ENCODE assay signal across 9 cellular contexts in the genomic region with DNA sequence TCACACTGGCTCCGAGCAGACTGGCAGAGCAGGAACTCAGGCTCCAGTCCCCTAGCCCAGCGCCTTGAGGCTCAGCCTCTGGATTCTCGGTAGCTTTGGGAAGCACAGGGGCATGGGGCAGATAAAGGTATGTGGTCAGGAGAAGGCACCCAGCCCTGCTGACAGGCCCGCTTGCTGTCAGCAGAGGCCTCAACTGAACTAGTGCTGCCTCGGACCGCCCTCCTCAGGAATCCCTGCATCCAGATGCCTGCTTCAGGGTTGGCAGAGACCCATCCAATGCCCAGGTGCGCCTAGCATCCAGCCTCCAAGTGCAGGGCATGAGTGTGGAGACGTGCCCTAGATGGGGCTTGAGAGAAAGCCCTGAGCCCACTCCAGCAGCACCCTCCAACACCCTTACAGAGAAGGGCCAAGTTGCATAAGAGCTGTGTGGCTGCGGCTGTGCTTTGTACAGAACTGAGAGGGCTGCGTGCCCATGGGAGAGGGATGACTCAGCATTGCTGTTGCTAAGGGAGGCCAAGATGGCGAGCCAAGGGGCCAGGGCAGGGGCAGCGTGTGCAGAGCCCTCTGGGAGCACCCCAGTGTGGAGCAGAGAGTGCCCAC.
DNase-seq lines count a peak whose midpoint lies in the region; ATAC-seq, FAIRE-seq and TF ChIP-seq lines count a peak whose summit lies in the region.
"Had no signal": no experiment of that assay in that cellular context is flagged by ENCODE, and none has a peak within 500 bp of the region (broad histone marks: within the 10 kb centered on the region; RNA-seq: fewer than 3 reads in every experiment).

No MANE protein-coding gene starts in this region.

- CTCF ChIA-PET in HepG2 (lab: Yijun Ruan, JAX; ENCODE audit: low intra/inter-chr PET ratio, low total read pairs): no interaction called here

- ATAC-seq in Right ventricle myocardium inferior (peak; percentile 77), HepG2 (peak; percentile 18), HG02973 (IDR thresholded peaks at IDR 0.05; ENCODE audit: unreplicated experiment) (no peak)
- ATAC-seq: Panc1 had no signal

- in situ Hi-C loops in HepG2 (cut with HindIII; ENCODE audit: extremely low pct_ligation_motif_present, low pct_unique_long_range_greater_than_20kb): no loop called here

- H3K4me3 ChIP-seq in HepG2 (replicated peaks in 1 of 3; ENCODE audit: insufficient read depth in 1 of 3, low read depth in 2 of 3, low read length in 3 of 3) (no peak overlapping the region), uterus (no peak overlapping the region)

- no TSS peak for BruUV-seq in HepG2 (replicated peaks; lab: Mats Ljungman, UMichigan)

- H3K27me3 ChIP-seq in HepG2 (ENCODE audit: control insufficient read depth in 1 of 2, insufficient read depth in 2 of 2, low read length in 2 of 2) (no peaks in the 10 kb centered on the region), uterus (no peaks in the 10 kb centered on the region)

- peak overlapping the region; percentile 57; the same call in 1 of the 2 replicates for H3K4me2 ChIP-seq in HepG2 (ENCODE audit: low read depth, low read length)

- no peak for FAIRE-seq in HepG2 (lab: Jason Lieb, UNC)

- no peaks in the 10 kb centered on the region for H3K9me3 ChIP-seq in HepG2 (ENCODE audit: low read length)
- H3K9me3 ChIP-seq in uterus: no peaks in the 10 kb centered on the region

- H4K20me1 ChIP-seq in HepG2 (ENCODE audit: insufficient read depth, low read length): no peaks in the 10 kb centered on the region

- WGBS in HepG2 (ENCODE audit: low lambda C conversion rate): 90% methylated on average over 4 of the region's 12 CpGs

- no peak for TF ChIP-seq POLR2A in HepG2 (IDR thresholded peaks at IDR 0.05; ENCODE audit: insufficient read depth in 1 of 2, low read depth in 2 of 2, low read length in 2 of 2)
- TF ChIP-seq POLR2A in uterus (IDR thresholded peaks at IDR 0.05): no peak

- POLR2A ChIA-PET in HepG2 (lab: Yijun Ruan, JAX): interaction anchor here (1.0 to 1.5 kb wide), 4 partner anchors 14 to 34 kb away, joined by 3 to 13 read pairs (median 4); no protein-coding TSS in a partner anchor

- H3K79me2 ChIP-seq in HepG2 (ENCODE audit: insufficient read depth, low read length): no peaks in the 10 kb centered on the region

- H3K9ac ChIP-seq in HepG2 (ENCODE audit: insufficient read depth, low read depth, low read length): no peak overlapping the region

- H2AFZ ChIP-seq in HepG2 (ENCODE audit: low read length): no peak overlapping the region

- H3K36me3 ChIP-seq in HepG2 (replicated peaks in 1 of 2; ENCODE audit: control insufficient read depth in 1 of 2, insufficient read depth in 2 of 2, low read length in 2 of 2): no peaks in the 10 kb centered on the region
- H3K36me3 ChIP-seq in uterus: no peaks in the 10 kb centered on the region

- TF ChIP-seq CTCF in HepG2 (CRISPR knock-in tag; IDR thresholded peaks at IDR 0.05) (no peak), uterus (IDR thresholded peaks at IDR 0.05) (no peak)

- H3K27ac ChIP-seq in HepG2 (ENCODE audit: extremely low read length, insufficient read depth, low read length): peak overlapping the region; percentile 68
- H3K27ac ChIP-seq in uterus: no peak overlapping the region

- no peak for TF ChIP-seq RAD21 in HepG2 (CRISPR knock-in tag; IDR thresholded peaks at IDR 0.05)

- intact Hi-C loops in Right ventricle myocardium inferior (cut with DNase I): no loop called here
- intact Hi-C loops in cardiac septum (cut with DNase I): no loop called here
- intact Hi-C loops in HepG2 (cut with micrococcal nuclease; ENCODE audit: unreplicated experiment): no loop called here
- intact Hi-C loops in uterus (cut with DNase I; ENCODE audit: low total_unique reads): no loop called here

- peaks cover 77% of the 10 kb centered on the region for H3K4me1 ChIP-seq in HepG2 (ENCODE audit: insufficient read depth, low read length)
- H3K4me1 ChIP-seq in uterus: no peaks in the 10 kb centered on the region

- peak in 1 of 2 experiments; percentile 36; a peak in 2 of 4 replicates for TF ChIP-seq EP300 in HepG2 (IDR thresholded peaks at IDR 0.05; ENCODE audit: low read depth in 2 of 2, low read length in 2 of 2)
- no peak; the same call in 1 of the 2 replicates for TF ChIP-seq EP300 in HepG2 (CRISPR knock-in tag; IDR thresholded peaks at IDR 0.05; ENCODE audit: borderline replicate concordance)

- DNase-seq in Right ventricle myocardium inferior (ENCODE audit: missing footprints) (peak; percentile 81), cardiac septum (ENCODE audit: low spot score) (no peak), brain pericyte (ENCODE audit: low read depth, low spot score) (peak; percentile 48), HepG2 (ENCODE audit: low spot score) (peak; percentile 29), uterus (peak; percentile 41 to 70), iPS-NIHi7 (ENCODE audit: extremely low spot score) (no peak), pons (ENCODE audit: low spot score) (no peak)

TF ChIP-seq in HepG2, 621 proteins besides CTCF, POLR2A, EP300 and RAD21 (continues in another document):
- TF ChIP-seq SAFB2 (CRISPR knock-in tag; IDR thresholded peaks at IDR 0.05; ENCODE audit: borderline replicate concordance, low read depth) (no peak), CEBPB (IDR thresholded peaks at IDR 0.05; ENCODE audit: borderline replicate concordance, low read depth, low read length) (peak; percentile 31; the same call in 1 of the 2 replicates), THAP9 (CRISPR knock-in tag; IDR thresholded peaks at IDR 0.05; ENCODE audit: borderline replicate concordance) (0 out of 2 replicates have a peak, but pooled peaks have one; percentile 11), ZNF616 (CRISPR knock-in tag; IDR thresholded peaks at IDR 0.05; ENCODE audit: low read depth) (no peak), MIER2 (CRISPR knock-in tag; IDR thresholded peaks at IDR 0.05) (no peak), MED13 (CRISPR knock-in tag; IDR thresholded peaks at IDR 0.05) (no peak), FIP1L1 (IDR thresholded peaks at IDR 0.05; ENCODE audit: borderline replicate concordance, insufficient read depth, low read depth, low read length) (no peak), ZEB1 (IDR thresholded peaks at IDR 0.05; ENCODE audit: insufficient replicate concordance, low read depth) (no peak), ZNF597 (CRISPR knock-in tag; IDR thresholded peaks at IDR 0.05) (no peak), ZNF205 (CRISPR knock-in tag; IDR thresholded peaks at IDR 0.05) (no peak), TBX2 (CRISPR knock-in tag; IDR thresholded peaks at IDR 0.05; ENCODE audit: borderline replicate concordance) (peak; percentile 20; the same call in 1 of the 2 replicates), ZNF256 (CRISPR knock-in tag; conservative IDR thresholded peaks at IDR 0.05) (no peak), SRF (IDR thresholded peaks at IDR 0.05; ENCODE audit: low read depth, low read length) (no peak), TERF1 (CRISPR knock-in tag; IDR thresholded peaks at IDR 0.05) (no peak), ARID2 (CRISPR knock-in tag; IDR thresholded peaks at IDR 0.05; ENCODE audit: borderline replicate concordance) (no peak)

Comparison
In these comparisons a context has a peak if more than half of its experiments do, and no peak if none do; other contexts are left out.
1. DNase-seq: peak in Right ventricle myocardium inferior (single experiment), brain pericyte (single experiment), HepG2 (single experiment) and uterus (2 of 2); none in cardiac septum (single experiment), iPS-NIHi7 (single experiment) and pons (single experiment).